ENCODE assay signal across 2 cellular contexts in the genomic region with DNA sequence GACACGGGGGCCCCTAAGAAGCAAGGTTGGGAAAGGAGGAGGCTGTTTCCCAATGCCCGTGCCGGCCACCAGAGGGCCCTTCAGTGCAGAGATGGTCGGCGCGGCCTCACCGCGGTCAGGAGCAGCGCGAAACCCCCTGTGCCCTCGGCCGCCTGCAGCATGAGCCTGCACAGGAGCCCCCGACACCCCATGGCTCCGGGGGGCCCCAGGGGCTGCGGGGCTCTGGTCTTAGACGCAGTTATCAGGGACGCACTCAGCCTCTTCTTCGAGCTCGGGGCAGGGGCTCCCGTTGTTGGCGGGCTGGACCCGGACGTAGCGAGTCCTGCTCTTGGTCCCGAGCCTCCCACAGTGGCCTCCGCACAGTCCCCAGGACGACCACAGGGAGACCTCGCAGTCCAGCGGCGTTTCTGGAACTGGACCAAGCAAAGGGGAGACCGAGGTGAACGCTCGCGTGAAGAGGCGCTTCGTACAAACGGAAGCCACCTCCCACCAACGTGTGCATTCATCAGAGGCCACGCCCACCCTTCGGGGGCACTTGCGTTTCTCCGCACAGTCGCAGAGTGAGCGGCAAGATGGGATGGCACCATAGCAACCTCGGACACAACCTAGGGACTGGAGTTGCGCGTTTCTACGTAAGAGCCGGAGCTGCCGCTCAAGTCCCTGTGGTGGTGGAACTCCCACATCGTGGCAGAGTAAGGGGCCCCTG.
A peak's percentile ranks its signal among the peaks of the same experiment; 100 is the strongest.
TF ChIP-seq lines count a peak whose summit lies in the region.

No MANE protein-coding gene starts in this region.

TF ChIP-seq in IMR-90, 13 proteins besides CTCF, POLR2A, EP300 and RAD21 (continued from another document):
- TF ChIP-seq, protein P1, sequence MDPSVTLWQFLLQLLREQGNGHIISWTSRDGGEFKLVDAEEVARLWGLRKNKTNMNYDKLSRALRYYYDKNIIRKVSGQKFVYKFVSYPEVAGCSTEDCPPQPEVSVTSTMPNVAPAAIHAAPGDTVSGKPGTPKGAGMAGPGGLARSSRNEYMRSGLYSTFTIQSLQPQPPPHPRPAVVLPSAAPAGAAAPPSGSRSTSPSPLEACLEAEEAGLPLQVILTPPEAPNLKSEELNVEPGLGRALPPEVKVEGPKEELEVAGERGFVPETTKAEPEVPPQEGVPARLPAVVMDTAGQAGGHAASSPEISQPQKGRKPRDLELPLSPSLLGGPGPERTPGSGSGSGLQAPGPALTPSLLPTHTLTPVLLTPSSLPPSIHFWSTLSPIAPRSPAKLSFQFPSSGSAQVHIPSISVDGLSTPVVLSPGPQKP (IDR thresholded peaks at IDR 0.05; ENCODE audit: borderline replicate concordance, low read depth, low read length): no peak
- TF ChIP-seq FOS (IDR thresholded peaks at IDR 0.05; ENCODE audit: low read depth, low read length) (no peak), MXI1 (IDR thresholded peaks at IDR 0.05; ENCODE audit: borderline replicate concordance, low read depth, low read length) (no peak), MAFK (IDR thresholded peaks at IDR 0.05; ENCODE audit: low read depth, low read length) (no peak), BHLHE40 (IDR thresholded peaks at IDR 0.05; ENCODE audit: low read depth, low read length) (no peak), CHD1 (IDR thresholded peaks at IDR 0.05; ENCODE audit: low read depth, low read length) (no peak)
- TF ChIP-seq, protein P2, sequence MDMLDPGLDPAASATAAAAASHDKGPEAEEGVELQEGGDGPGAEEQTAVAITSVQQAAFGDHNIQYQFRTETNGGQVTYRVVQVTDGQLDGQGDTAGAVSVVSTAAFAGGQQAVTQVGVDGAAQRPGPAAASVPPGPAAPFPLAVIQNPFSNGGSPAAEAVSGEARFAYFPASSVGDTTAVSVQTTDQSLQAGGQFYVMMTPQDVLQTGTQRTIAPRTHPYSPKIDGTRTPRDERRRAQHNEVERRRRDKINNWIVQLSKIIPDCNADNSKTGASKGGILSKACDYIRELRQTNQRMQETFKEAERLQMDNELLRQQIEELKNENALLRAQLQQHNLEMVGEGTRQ (IDR thresholded peaks at IDR 0.05; ENCODE audit: low read depth, low read length): no peak

TF ChIP-seq in PFSK-1, 5 proteins besides CTCF, POLR2A, EP300 and RAD21 (continued from another document):
- TF ChIP-seq, protein P3, sequence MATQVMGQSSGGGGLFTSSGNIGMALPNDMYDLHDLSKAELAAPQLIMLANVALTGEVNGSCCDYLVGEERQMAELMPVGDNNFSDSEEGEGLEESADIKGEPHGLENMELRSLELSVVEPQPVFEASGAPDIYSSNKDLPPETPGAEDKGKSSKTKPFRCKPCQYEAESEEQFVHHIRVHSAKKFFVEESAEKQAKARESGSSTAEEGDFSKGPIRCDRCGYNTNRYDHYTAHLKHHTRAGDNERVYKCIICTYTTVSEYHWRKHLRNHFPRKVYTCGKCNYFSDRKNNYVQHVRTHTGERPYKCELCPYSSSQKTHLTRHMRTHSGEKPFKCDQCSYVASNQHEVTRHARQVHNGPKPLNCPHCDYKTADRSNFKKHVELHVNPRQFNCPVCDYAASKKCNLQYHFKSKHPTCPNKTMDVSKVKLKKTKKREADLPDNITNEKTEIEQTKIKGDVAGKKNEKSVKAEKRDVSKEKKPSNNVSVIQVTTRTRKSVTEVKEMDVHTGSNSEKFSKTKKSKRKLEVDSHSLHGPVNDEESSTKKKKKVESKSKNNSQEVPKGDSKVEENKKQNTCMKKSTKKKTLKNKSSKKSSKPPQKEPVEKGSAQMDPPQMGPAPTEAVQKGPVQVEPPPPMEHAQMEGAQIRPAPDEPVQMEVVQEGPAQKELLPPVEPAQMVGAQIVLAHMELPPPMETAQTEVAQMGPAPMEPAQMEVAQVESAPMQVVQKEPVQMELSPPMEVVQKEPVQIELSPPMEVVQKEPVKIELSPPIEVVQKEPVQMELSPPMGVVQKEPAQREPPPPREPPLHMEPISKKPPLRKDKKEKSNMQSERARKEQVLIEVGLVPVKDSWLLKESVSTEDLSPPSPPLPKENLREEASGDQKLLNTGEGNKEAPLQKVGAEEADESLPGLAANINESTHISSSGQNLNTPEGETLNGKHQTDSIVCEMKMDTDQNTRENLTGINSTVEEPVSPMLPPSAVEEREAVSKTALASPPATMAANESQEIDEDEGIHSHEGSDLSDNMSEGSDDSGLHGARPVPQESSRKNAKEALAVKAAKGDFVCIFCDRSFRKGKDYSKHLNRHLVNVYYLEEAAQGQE (IDR thresholded peaks at IDR 0.05; ENCODE audit: insufficient read depth in 1 of 2, low read depth in 2 of 2, low read length in 2 of 2): peak in 1 of 2 experiments; percentile 49; a peak in 1 of 4 replicates
- no peak for TF ChIP-seq FOXP2 (optimal IDR thresholded peaks at IDR 0.05; ENCODE audit: borderline replicate concordance, extremely low read depth, extremely low read length, insufficient read depth)
- peak; percentile 52; the same call in 1 of the 2 replicates for TF ChIP-seq SIN3A (IDR thresholded peaks at IDR 0.05; ENCODE audit: borderline replicate concordance, insufficient read depth, low read length)
- TF ChIP-seq POLR2AphosphoS5 (IDR thresholded peaks at IDR 0.05; ENCODE audit: low read depth, low read length): peak; percentile 85
